In genomic region chr13:111662451-111662850, GRCh38 we compare ENCODE assay signal across 35 cellular contexts.
"Had no signal": no experiment of that assay in that cellular context is flagged by ENCODE, and none has a peak within 500 bp of the region (broad histone marks: within the 10 kb centered on the region; RNA-seq: fewer than 3 reads in every experiment).

No MANE protein-coding gene starts in this region.

- ATAC-seq: activated CD4-positive, CD25-positive, alpha-beta regulatory T cell treated with anti-CD3 and anti-CD28 coated beads, Interleukin-2, amount 50 U/mL, for 24 hours; activated naive CD8-positive, alpha-beta T cell treated with anti-CD3 and anti-CD28 coated beads, Interleukin-2, amount 50 U/mL, for 24 hours; effector memory CD8-positive, alpha-beta T cell; left colon; lower lobe of right lung; mucosa of descending colon; pancreas; psoas muscle; upper lobe of right lung had no signal

- H3K36me3 Mint-ChIP-seq: activated naive CD4-positive, alpha-beta T cell treated with anti-CD3 and anti-CD28 coated beads, Interleukin-2, amount 50 U/mL, for 24 hours had no signal

- DNase-seq: activated CD4-positive, alpha-beta memory T cell treated with anti-CD3 and anti-CD28 coated beads, Interleukin-2, amount 10 ng/mL, durations not matched to agents 7 days and 5 days; activated CD4-positive, alpha-beta T cell treated with anti-CD3 and anti-CD28 coated beads for 48 hours; activated CD8-positive, alpha-beta memory T cell treated with anti-CD3 and anti-CD28 coated beads, Interleukin-2, amount 50 U/mL, for 48 hours; activated naive CD8-positive, alpha-beta T cell treated with anti-CD3 and anti-CD28 coated beads, Interleukin-2, amount 50 U/mL, for 24 hours; activated T-cell treated with anti-CD3 and anti-CD28 coated beads, Interleukin-2, amount 50 U/mL, for 24 hours; cerebellar nuclear complex; colonic mucosa; effector memory CD8-positive, alpha-beta T cell; foreskin fibroblast; hippocampal formation; kidney; left colon; lower lobe of right lung; mesendoderm; mucosa of descending colon; pancreas; psoas muscle; SK-N-SH; stimulated activated CD4-positive, alpha-beta T cell treated with anti-CD3 and anti-CD28 coated beads, Interleukin-15, amount 100 ng/mL, for 24 hours; stimulated activated CD4-positive, alpha-beta T cell treated with anti-CD3 and anti-CD28 coated beads, Interleukin-2, amount 100 ng/mL, for 24 hours; stimulated activated naive CD4-positive, alpha-beta T cell; SW 1271; T-helper 9 cell; tibial artery; upper lobe of right lung; WERI-Rb-1 had no signal

- H3K4me3 Mint-ChIP-seq: activated CD4-positive, alpha-beta memory T cell treated with anti-CD3 and anti-CD28 coated beads, Interleukin-2, amount 10 ng/mL, durations not matched to agents 7 days and 5 days; activated naive CD4-positive, alpha-beta T cell treated with anti-CD3 and anti-CD28 coated beads, Interleukin-2, amount 50 U/mL, for 24 hours; activated naive CD8-positive, alpha-beta T cell treated with anti-CD3 and anti-CD28 coated beads, Interleukin-2, amount 50 U/mL, for 24 hours; activated T-cell treated with anti-CD3 and anti-CD28 coated beads, Interleukin-2, amount 50 U/mL, for 24 hours; effector memory CD8-positive, alpha-beta T cell; nephron; T-helper 1 cell treated with Interleukin-12 subunit alpha and Interleukin-12 subunit beta and Interleukin-4 antibody, amounts not matched to agents 30 μg/mL and 1 μg/mL, for 36 hours had no signal

- H3K9me3 ChIP-seq: colonic mucosa, lower lobe of right lung, mucosa of descending colon, neutrophil, pancreas, psoas muscle, SK-N-SH, suprapubic skin, tibial artery, upper lobe of right lung had no signal

- H3K36me3 ChIP-seq: colonic mucosa, lower lobe of right lung, neutrophil, pancreas, suprapubic skin, tibial artery, upper lobe of right lung, WERI-Rb-1 had no signal

- H3K27me3 Mint-ChIP-seq: activated CD4-positive, alpha-beta memory T cell treated with anti-CD3 and anti-CD28 coated beads, Interleukin-2, amount 10 ng/mL, durations not matched to agents 7 days and 5 days; activated naive CD8-positive, alpha-beta T cell treated with anti-CD3 and anti-CD28 coated beads, Interleukin-2, amount 50 U/mL, for 24 hours had no signal

- H3K27me3 ChIP-seq: colonic mucosa, dorsolateral prefrontal cortex, neutrophil, pancreas, suprapubic skin, upper lobe of right lung had no signal

- H3K9me3 Mint-ChIP-seq: activated CD4-positive, alpha-beta memory T cell treated with anti-CD3 and anti-CD28 coated beads, Interleukin-2, amount 10 ng/mL, durations not matched to agents 7 days and 5 days; activated naive CD4-positive, alpha-beta T cell treated with anti-CD3 and anti-CD28 coated beads, Interleukin-2, amount 50 U/mL, for 24 hours; activated naive CD8-positive, alpha-beta T cell treated with anti-CD3 and anti-CD28 coated beads, Interleukin-2, amount 50 U/mL, for 24 hours; activated T-cell treated with anti-CD3 and anti-CD28 coated beads, Interleukin-2, amount 50 U/mL, for 24 hours; effector memory CD8-positive, alpha-beta T cell; nephron; T-helper 1 cell treated with Interleukin-12 subunit alpha and Interleukin-12 subunit beta and Interleukin-4 antibody, amounts not matched to agents 30 μg/mL and 1 μg/mL, for 36 hours had no signal

- FAIRE-seq: endothelial cell of umbilical vein, kidney, pancreas, TTC549 had no signal

- H3K4me3 ChIP-seq: colonic mucosa, dorsolateral prefrontal cortex, lower lobe of right lung, mucosa of descending colon, pancreas, psoas muscle, suprapubic skin, tibial artery, upper lobe of right lung had no signal

- H3K27ac Mint-ChIP-seq: activated CD4-positive, alpha-beta memory T cell treated with anti-CD3 and anti-CD28 coated beads, Interleukin-2, amount 10 ng/mL, durations not matched to agents 7 days and 5 days; activated naive CD4-positive, alpha-beta T cell treated with anti-CD3 and anti-CD28 coated beads, Interleukin-2, amount 50 U/mL, for 24 hours; activated naive CD8-positive, alpha-beta T cell treated with anti-CD3 and anti-CD28 coated beads, Interleukin-2, amount 50 U/mL, for 24 hours; activated T-cell treated with anti-CD3 and anti-CD28 coated beads, Interleukin-2, amount 50 U/mL, for 24 hours; effector memory CD8-positive, alpha-beta T cell; T-helper 1 cell treated with Interleukin-12 subunit alpha and Interleukin-12 subunit beta and Interleukin-4 antibody, amounts not matched to agents 30 μg/mL and 1 μg/mL, for 36 hours had no signal

- H3K9ac ChIP-seq: SK-N-SH had no signal

- H3K4me1 ChIP-seq: colonic mucosa, lower lobe of right lung, pancreas, psoas muscle, suprapubic skin, tibial artery, upper lobe of right lung had no signal

- H3K27ac ChIP-seq: colonic mucosa, dorsolateral prefrontal cortex, lower lobe of right lung, neutrophil, pancreas, psoas muscle, suprapubic skin, tibial artery, upper lobe of right lung, WERI-Rb-1 had no signal

- H3K4me1 Mint-ChIP-seq: activated CD4-positive, alpha-beta memory T cell treated with anti-CD3 and anti-CD28 coated beads, Interleukin-2, amount 10 ng/mL, durations not matched to agents 7 days and 5 days; activated naive CD4-positive, alpha-beta T cell treated with anti-CD3 and anti-CD28 coated beads, Interleukin-2, amount 50 U/mL, for 24 hours; activated naive CD8-positive, alpha-beta T cell treated with anti-CD3 and anti-CD28 coated beads, Interleukin-2, amount 50 U/mL, for 24 hours had no signal
